Comparison of ENCODE assay signal across 8 cellular contexts in genomic region chr16:10743610-10744369, GRCh38. TPM values are rescaled to one million over a fixed set of nuclear protein-coding genes. Genes with fewer than 3 reads are reported as not detected.
DNase-seq lines count a peak whose midpoint lies in the region; ATAC-seq and TF ChIP-seq lines count a peak whose summit lies in the region.

Gene NUBP1 (plus strand): TSS chr16:10743842. CDS start chr16:10743864, 22 bp downstream.

- H4K20me1 ChIP-seq in BLaER1, result no peaks in the 10 kb centered on the region

- H3K9me3 Mint-ChIP-seq in dendritic cell treated with granulocyte-macrophage colony-stimulating factor and Interleukin-4, amounts not matched to agents 40 ng/mL and 50 ng/mL, for 4 days, result no peaks in the 10 kb centered on the region

- H3K4me3 Mint-ChIP-seq in dendritic cell treated with granulocyte-macrophage colony-stimulating factor and Interleukin-4, amounts not matched to agents 40 ng/mL and 50 ng/mL, for 4 days, result peak within 1 kb of the TSS; percentile 84

- peak within 1 kb of the TSS; percentile 89 for H3K9ac ChIP-seq in BLaER1

- no peaks in the 10 kb centered on the region for H3K27me3 Mint-ChIP-seq in dendritic cell treated with granulocyte-macrophage colony-stimulating factor and Interleukin-4, amounts not matched to agents 40 ng/mL and 50 ng/mL, for 4 days

- H3K4me2 ChIP-seq in BLaER1, result peak within 1 kb of the TSS; percentile 95

- H3K4me1 Mint-ChIP-seq in dendritic cell treated with granulocyte-macrophage colony-stimulating factor and Interleukin-4, amounts not matched to agents 40 ng/mL and 50 ng/mL, for 4 days (ENCODE audit: low read depth), result peaks cover 74% of the 10 kb centered on the region

- peak; percentile 90 for DNase-seq in NCI-H748 (lab: John Stamatoyannopoulos, UW; ENCODE audit: unreplicated experiment)
- DNase-seq in activated CD4-positive, alpha-beta T cell treated with anti-CD3 and anti-CD28 coated beads, Interleukin-2, amount 50 U/mL, for 24 hours (ENCODE audit: low read depth in 1 of 2, low spot score in 1 of 2), result peak; percentile 99 to 100
- peak; percentile 99 for DNase-seq in left lung
- DNase-seq in stimulated activated CD4-positive, alpha-beta T cell treated with anti-CD3 and anti-CD28 coated beads, Interleukin-2, amount 100 ng/mL, for 48 hours, result peak; percentile 100

- H3K36me3 Mint-ChIP-seq in dendritic cell treated with granulocyte-macrophage colony-stimulating factor and Interleukin-4, amounts not matched to agents 40 ng/mL and 50 ng/mL, for 4 days (ENCODE audit: low read depth), result peaks cover 50% of the 10 kb centered on the region

- H3K27me3 ChIP-seq in BLaER1 (no peaks in the 10 kb centered on the region), left lung (no peaks in the 10 kb centered on the region)

- H3K36me3 ChIP-seq in BLaER1 (peaks cover 33% of the 10 kb centered on the region), left lung (peaks cover 0 to 20% of the 10 kb centered on the region in 2 donors)

- peak within 1 kb of the TSS; percentile 98 for H3K27ac Mint-ChIP-seq in dendritic cell treated with granulocyte-macrophage colony-stimulating factor and Interleukin-4, amounts not matched to agents 40 ng/mL and 50 ng/mL, for 4 days

- no peaks in the 10 kb centered on the region for H3K9me3 ChIP-seq in BLaER1
- H3K9me3 ChIP-seq in left lung, result no peaks in the 10 kb centered on the region

- intact Hi-C loops in dendritic cell treated with granulocyte-macrophage colony-stimulating factor and Interleukin-4, amounts not matched to agents 40 ng/mL and 50 ng/mL, for 4 days (cut with micrococcal nuclease), result loop anchor here (2.0 kb wide), 1 partner anchor 137 kb away; no protein-coding TSS in a partner anchor
- intact Hi-C loops in left lung (cut with DNase I), result no loop called here

- H3K27ac ChIP-seq in BLaER1, result peak within 1 kb of the TSS; percentile 95
- H3K27ac ChIP-seq in left lung, result peak within 1 kb of the TSS; percentile 97 to 98

- H3K4me1 ChIP-seq in BLaER1, result peaks cover 68% of the 10 kb centered on the region
- peaks cover 19 to 38% of the 10 kb centered on the region in 2 donors for H3K4me1 ChIP-seq in left lung

- ATAC-seq in GM19328 (IDR thresholded peaks at IDR 0.05; ENCODE audit: unreplicated experiment), result peak; percentile 79
- peak; percentile 78 for ATAC-seq in HG03520 (IDR thresholded peaks at IDR 0.05; ENCODE audit: unreplicated experiment)
- ATAC-seq in left lung, result peak; percentile 98

- TF ChIP-seq CTCF in left lung (IDR thresholded peaks at IDR 0.05), result no peak

- H3K4me3 ChIP-seq in BLaER1 (peak within 1 kb of the TSS; percentile 73), left lung (peak within 1 kb of the TSS; percentile 47 to 51)

RNA-seq across cellular contexts. Expression of gene NUBP1, which starts in this region (rescaled TPM):
- total RNA-seq in left lung, result 10 to 100 TPM; 28.5 to 35.6 TPM

Comparison
In these comparisons a context has a peak if more than half of its experiments do, and no peak if none do; other contexts are left out.
1. Peak in every context shown above with its lines: DNase-seq, ATAC-seq, H3K4me3 ChIP-seq and H3K27ac ChIP-seq.